11 cellular contexts compared by ENCODE assay signal in the genomic region with DNA sequence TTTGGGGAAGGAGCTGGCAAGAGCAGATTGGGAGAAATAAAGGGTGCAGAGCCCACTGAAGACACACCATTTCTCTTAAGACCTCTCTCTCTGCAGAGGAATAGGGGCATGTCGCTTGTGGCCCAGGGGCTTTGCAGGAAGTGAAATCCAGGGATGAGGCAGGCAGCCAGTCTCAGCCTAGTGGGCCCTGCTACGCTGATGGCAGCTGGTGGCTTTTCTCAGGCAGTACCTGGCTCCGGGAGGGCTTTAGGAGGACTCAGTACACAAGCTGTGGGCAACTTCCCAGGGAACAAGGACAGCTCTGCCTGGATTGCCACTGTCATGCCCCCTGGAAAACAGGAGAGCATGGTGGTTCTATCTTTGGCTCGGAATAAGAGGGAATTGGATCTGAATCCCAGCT.
A peak's percentile ranks its signal among the peaks of the same experiment; 100 is the strongest.
DNase-seq lines count a peak whose midpoint lies in the region; ATAC-seq and TF ChIP-seq lines count a peak whose summit lies in the region.
"Had no signal": no experiment of that assay in that cellular context is flagged by ENCODE, and none has a peak within 500 bp of the region (broad histone marks: within the 10 kb centered on the region; RNA-seq: fewer than 3 reads in every experiment).

No MANE protein-coding gene starts in this region.

- no peak for ATAC-seq in GM18909 (IDR thresholded peaks at IDR 0.05; ENCODE audit: poor library complexity, unreplicated experiment)
- ATAC-seq: GM12878, HCT116 had no signal

- H3K9me3 Mint-ChIP-seq in progenitor cell of endocrine pancreas (ENCODE audit: low read depth) = no peaks in the 10 kb centered on the region

- peaks cover 33% of the 10 kb centered on the region for H3K4me1 Mint-ChIP-seq in progenitor cell of endocrine pancreas (ENCODE audit: low read depth)

- H3K4me3 Mint-ChIP-seq in progenitor cell of endocrine pancreas (ENCODE audit: low read depth) = no peak overlapping the region

- no peak for TF ChIP-seq POLR2A in stomach (IDR thresholded peaks at IDR 0.05)

- no peak for TF ChIP-seq CTCF in progenitor cell of endocrine pancreas (IDR thresholded peaks at IDR 0.05; ENCODE audit: unreplicated experiment)
- TF ChIP-seq CTCF in stomach (IDR thresholded peaks at IDR 0.05) = no peak

- H3K27me3 ChIP-seq in stomach = no peaks in the 10 kb centered on the region
- H3K27me3 ChIP-seq: MG63 had no signal

- no peak overlapping the region for H3K4me3 ChIP-seq in stomach
- H3K4me3 ChIP-seq: GM12878, MG63 had no signal

- H3K4me1 ChIP-seq in stomach = peaks cover 7 to 25% (median 18%) of the 10 kb centered on the region in 4 donors

- peak in 2 of 3 experiments; percentile 22 to 51 for DNase-seq in NCI-H1417 (lab: John Stamatoyannopoulos, UW)
- no peak for DNase-seq in NCI-H1417 treated with DMSO at 0.1 percent for 48 hours (lab: John Stamatoyannopoulos, UW)
- DNase-seq in DMS53 treated with DMSO at 0.1 percent for 48 hours (lab: John Stamatoyannopoulos, UW; ENCODE audit: unreplicated experiment) = peak; percentile 49
- DNase-seq in SHP77 (lab: John Stamatoyannopoulos, UW) = peak; percentile 44 to 60
- DNase-seq in progenitor cell of endocrine pancreas (ENCODE audit: low spot score, unreplicated experiment) = no peak
- no peak for DNase-seq in stomach
- no peak for DNase-seq in NCI-H1694 treated with DMSO at 0.1 percent for 48 hours (lab: John Stamatoyannopoulos, UW)
- DNase-seq: MG63 had no signal

- no peaks in the 10 kb centered on the region for H3K36me3 Mint-ChIP-seq in progenitor cell of endocrine pancreas (ENCODE audit: insufficient read depth)

- H3K9me3 ChIP-seq in stomach = no peaks in the 10 kb centered on the region
- H3K9me3 ChIP-seq: MG63 had no signal

- H3K36me3 ChIP-seq in stomach = no peaks in the 10 kb centered on the region
- H3K36me3 ChIP-seq: MG63 had no signal

- H3K27ac Mint-ChIP-seq in progenitor cell of endocrine pancreas = peak overlapping the region; percentile 84

- WGBS in stomach, 5 donors = 66 to 84% (median 74%) methylated on average over 4 of the region's 4 CpGs

- TF ChIP-seq EP300 in stomach (IDR thresholded peaks at IDR 0.05) = no peak

- intact Hi-C loops in stomach (cut with DNase I; ENCODE audit: low total_unique reads) = no loop called here

- no peak overlapping the region for H3K27ac ChIP-seq in stomach

- peaks cover 62% of the 10 kb centered on the region for H3K27me3 Mint-ChIP-seq in progenitor cell of endocrine pancreas

Comparison
In these comparisons a context has a peak if more than half of its experiments do, and no peak if none do; other contexts are left out.
1. DNase-seq: peak in NCI-H1417 (2 of 3), DMS53 treated with DMSO at 0.1 percent for 48 hours (single experiment) and SHP77 (2 of 2); none in NCI-H1417 treated with DMSO at 0.1 percent for 48 hours (single experiment), progenitor cell of endocrine pancreas (single experiment), stomach (single experiment) and NCI-H1694 treated with DMSO at 0.1 percent for 48 hours (single experiment).